ENCODE assay signal across 28 cellular contexts in the genomic region with DNA sequence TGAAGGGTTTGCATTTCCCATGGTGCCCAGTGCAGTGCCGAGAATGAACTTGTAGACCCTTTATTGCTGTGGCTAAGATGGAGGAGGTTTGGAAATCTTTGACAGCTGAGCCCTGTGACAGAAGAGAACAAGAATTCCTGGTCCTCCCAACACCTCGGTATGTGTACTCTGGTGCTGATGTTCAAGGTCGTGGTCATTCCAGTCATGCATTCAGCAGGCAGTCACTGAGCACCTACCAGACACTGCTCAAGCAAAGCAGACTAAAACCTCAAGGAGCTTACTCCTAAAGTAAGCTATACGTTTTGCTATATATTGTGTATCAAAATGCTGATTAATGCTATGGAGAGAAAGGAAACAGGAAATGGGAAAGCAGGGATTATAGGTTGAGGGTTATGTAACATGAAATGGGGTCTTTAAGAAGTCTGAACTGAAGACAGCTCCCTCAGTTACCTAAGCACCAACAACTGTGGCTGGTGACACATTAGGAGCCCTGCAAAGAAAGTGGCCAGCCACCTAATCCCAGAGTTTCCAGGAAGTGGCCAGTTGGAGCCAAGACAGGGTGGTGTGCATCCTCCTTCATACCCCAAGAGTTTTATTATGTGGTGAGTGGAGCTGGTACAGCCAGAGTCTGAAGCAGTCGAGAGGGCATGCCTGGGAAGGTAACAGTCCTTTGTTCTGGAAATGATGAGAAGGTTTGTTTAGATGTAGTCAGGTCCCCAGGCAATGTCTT.
A peak's percentile ranks its signal among the peaks of the same experiment; 100 is the strongest.
DNase-seq lines count a peak whose midpoint lies in the region; ATAC-seq and TF ChIP-seq lines count a peak whose summit lies in the region.
"Had no signal": no experiment of that assay in that cellular context is flagged by ENCODE, and none has a peak within 500 bp of the region (broad histone marks: within the 10 kb centered on the region; RNA-seq: fewer than 3 reads in every experiment).

No MANE protein-coding gene starts in this region.

- POLR2A ChIA-PET in activated CD8-positive, alpha-beta T cell treated with anti-CD3 and anti-CD28 coated beads for 36 hours (lab: Charles Lee): interaction anchor here (1.2 to 1.5 kb wide), 3 partner anchors 9 to 27 kb away, joined by 3 to 5 read pairs (median 4); no protein-coding TSS in a partner anchor

- intact Hi-C loops in heart right ventricle (cut with DNase I): loop anchor here in 1 of 10 donors (5.0 kb wide), 1 partner anchor 543 kb away; no protein-coding TSS in a partner anchor
- intact Hi-C loops in Right ventricle myocardium superior (cut with DNase I): loop anchor here (5.0 kb wide), 1 partner anchor 558 kb away; no protein-coding TSS in a partner anchor
- intact Hi-C loops in activated CD8-positive, alpha-beta T cell treated with anti-CD3 and anti-CD28 coated beads for 36 hours (cut with micrococcal nuclease): no loop called here
- intact Hi-C loops in Calu3 (cut with micrococcal nuclease; ENCODE audit: unreplicated experiment): no loop called here

- H3K36me3 ChIP-seq in heart right ventricle (no peaks in the 10 kb centered on the region), right atrium auricular region (no peaks in the 10 kb centered on the region)
- H3K36me3 ChIP-seq: BLaER1, esophagus squamous epithelium, gastrocnemius medialis, upper lobe of right lung had no signal

- H3K4me3 ChIP-seq in heart right ventricle (peak overlapping the region in 1 of 10 donors; percentile 14), right atrium auricular region (no peak overlapping the region)
- H3K4me3 ChIP-seq: A549, BLaER1, coronary artery, esophagus squamous epithelium, gastrocnemius medialis, upper lobe of right lung had no signal

- WGBS in heart right ventricle, 2 donors: 47 to 55% methylated on average over 5 of the region's 5 CpGs

- DNase-seq in heart right ventricle (no peak), Right ventricle myocardium superior (no peak), T-helper 17 cell (no peak), right atrium auricular region (ENCODE audit: low spot score) (no peak), Calu3 (no peak)
- DNase-seq in activated T-cell treated with anti-CD3 and anti-CD28 coated beads, Interleukin-2, amount 50 U/mL, for 48 hours: no peak
- DNase-seq in activated CD8-positive, alpha-beta T cell treated with anti-CD3 and anti-CD28 coated beads for 36 hours: no peak
- DNase-seq: activated CD4-positive, alpha-beta memory T cell treated with anti-CD3 and anti-CD28 coated beads for 36 hours; activated CD4-positive, CD25-positive, alpha-beta regulatory T cell; activated effector memory CD4-positive, alpha-beta T cell treated with anti-CD3 and anti-CD28 coated beads, Interleukin-2, amount 50 U/mL, for 16 hours; DMS79; esophagus squamous epithelium; gastrocnemius medialis; kidney glomerular epithelial cell; mesendoderm; NCI-H1105; NCI-H2029 treated with DMSO at 0.1 percent for 48 hours; NCI-H446; NCI-H82; nucleus accumbens; small intestine; stimulated activated CD4-positive, alpha-beta T cell treated with anti-CD3 and anti-CD28 coated beads, Interleukin-2, amount 100 ng/mL, for 24 hours; substantia nigra; upper lobe of right lung had no signal

- peaks cover 11% of the 10 kb centered on the region for H3K27me3 Mint-ChIP-seq in T-helper 17 cell
- H3K27me3 Mint-ChIP-seq in activated CD8-positive, alpha-beta T cell treated with anti-CD3 and anti-CD28 coated beads for 36 hours: no peaks in the 10 kb centered on the region
- H3K27me3 Mint-ChIP-seq in Calu3 (ENCODE audit: unreplicated experiment): no peaks in the 10 kb centered on the region
- H3K27me3 Mint-ChIP-seq: activated CD4-positive, alpha-beta memory T cell treated with anti-CD3 and anti-CD28 coated beads for 36 hours had no signal

- H3K4me1 Mint-ChIP-seq in T-helper 17 cell (peaks cover 28% of the 10 kb centered on the region), Calu3 (ENCODE audit: low read depth, unreplicated experiment) (peaks cover 54% of the 10 kb centered on the region)
- peaks cover 46% of the 10 kb centered on the region for H3K4me1 Mint-ChIP-seq in activated CD8-positive, alpha-beta T cell treated with anti-CD3 and anti-CD28 coated beads for 36 hours (ENCODE audit: low read depth)

- H3K4me1 ChIP-seq in heart right ventricle (peaks cover 0 to 84% (median 37%) of the 10 kb centered on the region in 9 donors), right atrium auricular region (peaks cover 0 to 45% of the 10 kb centered on the region in 2 donors)
- H3K4me1 ChIP-seq: A549 had no signal

- BruUV-seq in Calu3 (replicated peaks; lab: Mats Ljungman, UMichigan): no TSS peak

- peak overlapping the region; percentile 51 for H3K27ac Mint-ChIP-seq in T-helper 17 cell
- H3K27ac Mint-ChIP-seq in activated CD8-positive, alpha-beta T cell treated with anti-CD3 and anti-CD28 coated beads for 36 hours: no peak overlapping the region
- H3K27ac Mint-ChIP-seq in Calu3 (ENCODE audit: unreplicated experiment): no peak overlapping the region
- H3K27ac Mint-ChIP-seq: activated CD4-positive, alpha-beta memory T cell treated with anti-CD3 and anti-CD28 coated beads for 36 hours had no signal

- H3K27ac ChIP-seq in heart right ventricle: peak overlapping the region in 9 of 10 donors; percentile 2 to 100 (median 96)
- peak overlapping the region; percentile 99 to 100 for H3K27ac ChIP-seq in right atrium auricular region
- H3K27ac ChIP-seq: A549, BLaER1, coronary artery, esophagus squamous epithelium, gastrocnemius medialis, upper lobe of right lung had no signal

- no peaks in the 10 kb centered on the region for H3K9me3 ChIP-seq in heart right ventricle
- no peaks in the 10 kb centered on the region for H3K9me3 ChIP-seq in T-helper 17 cell (ENCODE audit: control insufficient read depth, low read length, poor library complexity, severe bottlenecking)
- H3K9me3 ChIP-seq in right atrium auricular region: no peaks in the 10 kb centered on the region
- H3K9me3 ChIP-seq: A549, BLaER1, esophagus squamous epithelium, gastrocnemius medialis, upper lobe of right lung had no signal

- no peaks in the 10 kb centered on the region for H3K9me3 Mint-ChIP-seq in activated CD8-positive, alpha-beta T cell treated with anti-CD3 and anti-CD28 coated beads for 36 hours
- H3K9me3 Mint-ChIP-seq in Calu3 (ENCODE audit: low read depth, unreplicated experiment): peaks cover 8% of the 10 kb centered on the region
- H3K9me3 Mint-ChIP-seq: activated CD4-positive, alpha-beta memory T cell treated with anti-CD3 and anti-CD28 coated beads for 36 hours had no signal

- H3K27me3 ChIP-seq in heart right ventricle (no peaks in the 10 kb centered on the region), right atrium auricular region (no peaks in the 10 kb centered on the region)
- H3K27me3 ChIP-seq: BLaER1, esophagus squamous epithelium, gastrocnemius medialis, upper lobe of right lung had no signal

- peak overlapping the region; percentile 59 for H3K4me3 Mint-ChIP-seq in T-helper 17 cell
- H3K4me3 Mint-ChIP-seq in activated CD8-positive, alpha-beta T cell treated with anti-CD3 and anti-CD28 coated beads for 36 hours: no peak overlapping the region
- H3K4me3 Mint-ChIP-seq in Calu3 (ENCODE audit: low read depth, unreplicated experiment): no peak overlapping the region
- H3K4me3 Mint-ChIP-seq: activated CD4-positive, alpha-beta memory T cell treated with anti-CD3 and anti-CD28 coated beads for 36 hours had no signal

- ATAC-seq in heart right ventricle (peak in 3 of 8 donors; percentile 5 to 13 (median 7)), Right ventricle myocardium superior (ENCODE audit: poor library complexity) (no peak), T-helper 17 cell (no peak), GM18870 (IDR thresholded peaks at IDR 0.05; ENCODE audit: unreplicated experiment) (no peak)
- ATAC-seq in activated CD8-positive, alpha-beta T cell treated with anti-CD3 and anti-CD28 coated beads for 36 hours: no peak
- ATAC-seq: gastrocnemius medialis, upper lobe of right lung had no signal

- CTCF ChIA-PET in activated CD8-positive, alpha-beta T cell treated with anti-CD3 and anti-CD28 coated beads for 36 hours (lab: Charles Lee): interaction anchor here (1.0 to 5.3 kb wide), 4 partner anchors 9 to 42 kb away, joined by 3 to 29 read pairs (median 20); no protein-coding TSS in a partner anchor
- CTCF ChIA-PET in Calu3 (lab: Charles Lee): interaction anchor here (0.7 to 1.1 kb wide), 3 partner anchors 15 to 109 kb away, joined by 3 read pairs; no protein-coding TSS in a partner anchor

- TF ChIP-seq CTCF in heart right ventricle (IDR thresholded peaks at IDR 0.05) (no peak), right atrium auricular region (IDR thresholded peaks at IDR 0.05) (no peak), Calu3 (IDR thresholded peaks at IDR 0.05; ENCODE audit: unreplicated experiment) (no peak)
- TF ChIP-seq CTCF in activated CD8-positive, alpha-beta T cell treated with anti-CD3 and anti-CD28 coated beads for 36 hours (IDR thresholded peaks at IDR 0.05): no peak

- peaks cover 3% of the 10 kb centered on the region for H3K36me3 Mint-ChIP-seq in T-helper 17 cell (ENCODE audit: low read depth)
- H3K36me3 Mint-ChIP-seq in activated CD8-positive, alpha-beta T cell treated with anti-CD3 and anti-CD28 coated beads for 36 hours (ENCODE audit: low read depth): peaks cover 5% of the 10 kb centered on the region
- peaks cover 3% of the 10 kb centered on the region for H3K36me3 Mint-ChIP-seq in Calu3 (ENCODE audit: insufficient read depth, unreplicated experiment)
- H3K36me3 Mint-ChIP-seq: activated CD4-positive, alpha-beta memory T cell treated with anti-CD3 and anti-CD28 coated beads for 36 hours had no signal
